In genomic region chr2:171244466-171244969, GRCh38 we compare ENCODE assay signal across 17 cellular contexts.
DNase-seq lines count a peak whose midpoint lies in the region; ATAC-seq and TF ChIP-seq lines count a peak whose summit lies in the region.
"Had no signal": no experiment of that assay in that cellular context is flagged by ENCODE, and none has a peak within 500 bp of the region (broad histone marks: within the 10 kb centered on the region; RNA-seq: fewer than 3 reads in every experiment).

No MANE protein-coding gene starts in this region.

- POLR2A ChIA-PET in MCF 10A (lab: Yijun Ruan, JAX), result interaction anchor here (1.4 kb wide), 1 partner anchor 12 kb away, joined by 3 read pairs; no protein-coding TSS in a partner anchor

- H3K27me3 ChIP-seq in breast epithelium, result no peaks in the 10 kb centered on the region
- no peaks in the 10 kb centered on the region for H3K27me3 ChIP-seq in adipocyte (replicated peaks; ENCODE audit: control insufficient read depth, insufficient read depth, low read length)
- no peaks in the 10 kb centered on the region for H3K27me3 ChIP-seq in H7 (ENCODE audit: control insufficient read depth, insufficient read depth, low read length)
- H3K27me3 ChIP-seq: BE2C, upper lobe of left lung had no signal

- no peak overlapping the region for H3K4me3 ChIP-seq in breast epithelium
- H3K4me3 ChIP-seq in adipocyte (ENCODE audit: low read length), result no peak overlapping the region
- no peak overlapping the region for H3K4me3 ChIP-seq in H7 (ENCODE audit: insufficient read depth, low read depth, low read length)
- H3K4me3 ChIP-seq: upper lobe of left lung had no signal

- H3K36me3 Mint-ChIP-seq in MCF 10A (ENCODE audit: insufficient read depth, unreplicated experiment), result no peaks in the 10 kb centered on the region

- intact Hi-C loops in MCF 10A (cut with micrococcal nuclease), result no loop called here
- intact Hi-C loops in breast epithelium (cut with DNase I; ENCODE audit: low total_unique reads), result no loop called here

- no peaks in the 10 kb centered on the region for H3K4me1 Mint-ChIP-seq in MCF 10A (ENCODE audit: insufficient read depth, unreplicated experiment)

- no peak for TF ChIP-seq CTCF in MCF 10A (IDR thresholded peaks at IDR 0.05; ENCODE audit: unreplicated experiment)
- no peak for TF ChIP-seq CTCF in breast epithelium (IDR thresholded peaks at IDR 0.05)

- H3K9ac ChIP-seq in adipocyte (ENCODE audit: low read length), result no peak overlapping the region

- ATAC-seq in HG02678 (IDR thresholded peaks at IDR 0.05; ENCODE audit: unreplicated experiment), result no peak

- BruUV-seq in MCF 10A (replicated peaks; lab: Mats Ljungman, UMichigan), result no TSS peak

- H3K27ac ChIP-seq in breast epithelium, result no peak overlapping the region

- no peak for TF ChIP-seq POLR2A in breast epithelium (IDR thresholded peaks at IDR 0.05)

- H3K4me3 Mint-ChIP-seq in MCF 10A (ENCODE audit: unreplicated experiment), result no peak overlapping the region
- H3K4me3 Mint-ChIP-seq: central memory CD8-positive, alpha-beta T cell; naive B cell had no signal

- no peaks in the 10 kb centered on the region for H3K36me3 ChIP-seq in breast epithelium
- no peaks in the 10 kb centered on the region for H3K36me3 ChIP-seq in adipocyte (ENCODE audit: control insufficient read depth, insufficient read depth, low read length, severe bottlenecking)
- H3K36me3 ChIP-seq in H7 (replicated peaks; ENCODE audit: control insufficient read depth, insufficient read depth, low read length), result no peaks in the 10 kb centered on the region
- H3K36me3 ChIP-seq: BE2C, upper lobe of left lung had no signal

- H3K9me3 ChIP-seq in breast epithelium (peaks cover 8 to 10% of the 10 kb centered on the region in 2 donors), adipocyte (ENCODE audit: control insufficient read depth, low read length) (peaks cover 14% of the 10 kb centered on the region)
- H3K9me3 ChIP-seq: BE2C had no signal

- H3K27ac Mint-ChIP-seq in MCF 10A (ENCODE audit: low read depth, unreplicated experiment), result no peak overlapping the region
- H3K27ac Mint-ChIP-seq: activated T-helper 2 cell treated with anti-CD3 and anti-CD28 coated beads, Interferon-gamma antibody, Interleukin-2, Interleukin-4, amounts not matched to agents 10 μg/mL and 5 μg/mL and 100 μg/mL, durations not matched to agents 14 hours and 24 hours and 36 hours had no signal

- CTCF ChIA-PET in MCF 10A (lab: Yijun Ruan, JAX), result no interaction called here

- no peaks in the 10 kb centered on the region for H3K4me1 ChIP-seq in breast epithelium
- peaks cover 16% of the 10 kb centered on the region for H3K4me1 ChIP-seq in adipocyte (ENCODE audit: control insufficient read depth, insufficient read depth, low read length)
- H3K4me1 ChIP-seq: BE2C, upper lobe of left lung had no signal

- no peaks in the 10 kb centered on the region for H3K27me3 Mint-ChIP-seq in MCF 10A (ENCODE audit: insufficient read depth, unreplicated experiment)
- H3K27me3 Mint-ChIP-seq: central memory CD8-positive, alpha-beta T cell; naive B cell had no signal

- H3K9me3 Mint-ChIP-seq in MCF 10A (ENCODE audit: unreplicated experiment), result peaks cover 14% of the 10 kb centered on the region

- DNase-seq in MCF 10A (ENCODE audit: unreplicated experiment), result peak; percentile 6
- no peak for DNase-seq in breast epithelium (ENCODE audit: low spot score in 2 of 2)
- DNase-seq in adipocyte (ENCODE audit: low read depth), result peak; percentile 80
- DNase-seq in hepatic stellate cell (ENCODE audit: low spot score), result peak; percentile 14
- no peak for DNase-seq in H7
- no peak for DNase-seq in Ammon's horn (ENCODE audit: low spot score)
- DNase-seq in pons (ENCODE audit: low spot score), result no peak
- DNase-seq: activated CD4-positive, CD25-positive, alpha-beta regulatory T cell treated with anti-CD3 and anti-CD28 coated beads, Interleukin-2, amount 50 U/mL, for 72 hours; BE2C; islet precursor cell; naive B cell; NCI-H187; NK-92 treated with Interleukin-12 subunit alpha and Interleukin-12 subunit beta, amount 100 ng/mL, for 24 hours had no signal

Comparison
In these comparisons a context has a peak if more than half of its experiments do, and no peak if none do; other contexts are left out.
1. DNase-seq: peak in MCF 10A (single experiment), adipocyte (single experiment) and hepatic stellate cell (single experiment); none in breast epithelium (0 of 2), H7 (single experiment), Ammon's horn (single experiment) and pons (single experiment).